ENCODE assay signal across 18 cellular contexts in genomic region chr9:94946256-94946655, GRCh38.
A peak's percentile ranks its signal among the peaks of the same experiment; 100 is the strongest.
DNase-seq lines count a peak whose midpoint lies in the region; ATAC-seq, FAIRE-seq and TF ChIP-seq lines count a peak whose summit lies in the region.
"Had no signal": no experiment of that assay in that cellular context is flagged by ENCODE, and none has a peak within 500 bp of the region (broad histone marks: within the 10 kb centered on the region; RNA-seq: fewer than 3 reads in every experiment).

No MANE protein-coding gene starts in this region.

- H3K4me3 Mint-ChIP-seq in astrocyte (ENCODE audit: unreplicated experiment) = peak overlapping the region; percentile 1
- H3K4me3 Mint-ChIP-seq in glutamatergic neuron (ENCODE audit: unreplicated experiment) = no peak overlapping the region
- H3K4me3 Mint-ChIP-seq in Caco-2 (ENCODE audit: unreplicated experiment) = no peak overlapping the region
- no peak overlapping the region for H3K4me3 Mint-ChIP-seq in activated CD4-positive, alpha-beta memory T cell treated with anti-CD3 and anti-CD28 coated beads, Interleukin-2, amount 10 ng/mL, durations not matched to agents 7 days and 5 days
- H3K4me3 Mint-ChIP-seq: activated CD4-positive, alpha-beta T cell treated with anti-CD3 and anti-CD28 coated beads, Interleukin-2, amount 10 ng/mL, durations not matched to agents 7 days and 5 days; activated T-cell treated with anti-CD3 and anti-CD28 coated beads, Interleukin-2, amount 50 U/mL, for 4 hours had no signal

- H3K36me3 ChIP-seq in astrocyte (ENCODE audit: insufficient read depth, low read length) = no peaks in the 10 kb centered on the region
- no peaks in the 10 kb centered on the region for H3K36me3 ChIP-seq in Caco-2 (ENCODE audit: control insufficient read depth, insufficient read depth, low read length)

- no peak for TF ChIP-seq CTCF in astrocyte (IDR thresholded peaks at IDR 0.05; ENCODE audit: insufficient read depth, low read depth, low read length)
- TF ChIP-seq CTCF in glutamatergic neuron (IDR thresholded peaks at IDR 0.05; ENCODE audit: partially characterized antibody, unreplicated experiment) = no peak
- TF ChIP-seq CTCF in Caco-2 (IDR thresholded peaks at IDR 0.05; ENCODE audit: insufficient read depth in 1 of 2, low read depth in 1 of 2, low read length in 1 of 2, severe bottlenecking in 1 of 2, unreplicated experiment in 1 of 2) = no peak

- peak overlapping the region; percentile 72 for H3K27ac Mint-ChIP-seq in astrocyte (ENCODE audit: unreplicated experiment)
- H3K27ac Mint-ChIP-seq in glutamatergic neuron (ENCODE audit: unreplicated experiment) = peak overlapping the region; percentile 21
- no peak overlapping the region for H3K27ac Mint-ChIP-seq in Caco-2 (ENCODE audit: unreplicated experiment)
- no peak overlapping the region for H3K27ac Mint-ChIP-seq in activated CD4-positive, alpha-beta memory T cell treated with anti-CD3 and anti-CD28 coated beads, Interleukin-2, amount 10 ng/mL, durations not matched to agents 7 days and 5 days
- H3K27ac Mint-ChIP-seq: activated CD4-positive, alpha-beta T cell treated with anti-CD3 and anti-CD28 coated beads, Interleukin-2, amount 10 ng/mL, durations not matched to agents 7 days and 5 days had no signal

- H3K4me1 Mint-ChIP-seq in astrocyte (ENCODE audit: low read depth, unreplicated experiment) = peaks cover 51% of the 10 kb centered on the region
- H3K4me1 Mint-ChIP-seq in glutamatergic neuron (ENCODE audit: low read depth, unreplicated experiment) = peaks cover 52% of the 10 kb centered on the region
- peaks cover 28% of the 10 kb centered on the region for H3K4me1 Mint-ChIP-seq in Caco-2 (ENCODE audit: low read depth, unreplicated experiment)
- peaks cover 22% of the 10 kb centered on the region for H3K4me1 Mint-ChIP-seq in activated CD4-positive, alpha-beta memory T cell treated with anti-CD3 and anti-CD28 coated beads, Interleukin-2, amount 10 ng/mL, durations not matched to agents 7 days and 5 days

- no TSS peak for BruUV-seq in Caco-2 (replicated peaks; lab: Mats Ljungman, UMichigan)

- POLR2A ChIA-PET in Caco-2 (lab: Charles Lee) = no interaction called here
- POLR2A ChIA-PET in activated CD4-positive, alpha-beta memory T cell treated with anti-CD3 and anti-CD28 coated beads, Interleukin-2, amount 10 ng/mL, durations not matched to agents 7 days and 5 days (lab: Charles Lee) = no interaction called here

- intact Hi-C loops in Caco-2 (cut with micrococcal nuclease; ENCODE audit: unreplicated experiment) = no loop called here

- H3K9ac ChIP-seq in astrocyte (ENCODE audit: low read length) = peak overlapping the region; percentile 60

- H3K79me2 ChIP-seq in astrocyte (ENCODE audit: insufficient read depth, low read length) = no peaks in the 10 kb centered on the region

- H2AFZ ChIP-seq in astrocyte (ENCODE audit: low read depth, low read length) = no peak overlapping the region

- FAIRE-seq in astrocyte (lab: Jason Lieb, UNC) = no peak
- FAIRE-seq: colon, GM12878 had no signal

- H3K4me2 ChIP-seq in astrocyte (ENCODE audit: low read length) = no peak overlapping the region

- CTCF ChIA-PET in Caco-2 (lab: Charles Lee) = no interaction called here
- CTCF ChIA-PET in activated CD4-positive, alpha-beta memory T cell treated with anti-CD3 and anti-CD28 coated beads, Interleukin-2, amount 10 ng/mL, durations not matched to agents 7 days and 5 days (lab: Charles Lee) = interaction anchor here (1.2 kb wide), 1 partner anchor 182 kb away, joined by 3 read pairs; no protein-coding TSS in a partner anchor

- peaks cover 33% of the 10 kb centered on the region for H3K4me1 ChIP-seq in astrocyte (ENCODE audit: insufficient read depth, low read length)
- H3K4me1 ChIP-seq in Caco-2 = peaks cover 20% of the 10 kb centered on the region

- H3K9me3 ChIP-seq in astrocyte (ENCODE audit: insufficient read depth, low read depth, low read length) (no peaks in the 10 kb centered on the region), Caco-2 (no peaks in the 10 kb centered on the region)

- H4K20me1 ChIP-seq in astrocyte (ENCODE audit: insufficient read depth, low read length) = no peaks in the 10 kb centered on the region

- DNase-seq in NCI-H2171 (lab: John Stamatoyannopoulos, UW) (peak; percentile 42), astrocyte (ENCODE audit: low read depth) (no peak), glutamatergic neuron (no peak), substantia nigra (lab: John Stamatoyannopoulos, UW) (no peak), Caco-2 (no peak), NCI-H748 treated with DMSO at 0.1 percent for 48 hours (lab: John Stamatoyannopoulos, UW) (no peak)
- no peak for DNase-seq in activated CD4-positive, alpha-beta memory T cell treated with anti-CD3 and anti-CD28 coated beads, Interleukin-2, amount 10 ng/mL, durations not matched to agents 7 days and 5 days
- DNase-seq: activated CD4-positive, alpha-beta T cell treated with anti-CD3 and anti-CD28 coated beads, Interleukin-2, amount 10 ng/mL, durations not matched to agents 7 days and 5 days; activated T-cell treated with anti-CD3 and anti-CD28 coated beads, Interleukin-2, amount 50 U/mL, for 4 hours; Kasumi-1; NCI-H1436 treated with DMSO at 0.1 percent for 48 hours; NCI-H774; T-helper 9 cell had no signal

- peaks cover 4% of the 10 kb centered on the region for H3K36me3 Mint-ChIP-seq in astrocyte (ENCODE audit: low read depth, unreplicated experiment)
- H3K36me3 Mint-ChIP-seq in glutamatergic neuron (ENCODE audit: unreplicated experiment) = peaks cover 3% of the 10 kb centered on the region
- peaks cover 6% of the 10 kb centered on the region for H3K36me3 Mint-ChIP-seq in Caco-2 (ENCODE audit: insufficient read depth, unreplicated experiment)
- H3K36me3 Mint-ChIP-seq in activated CD4-positive, alpha-beta memory T cell treated with anti-CD3 and anti-CD28 coated beads, Interleukin-2, amount 10 ng/mL, durations not matched to agents 7 days and 5 days (ENCODE audit: low read depth) = no peaks in the 10 kb centered on the region

- no peaks in the 10 kb centered on the region for H3K27me3 Mint-ChIP-seq in astrocyte (ENCODE audit: low read depth, unreplicated experiment)
- H3K27me3 Mint-ChIP-seq in glutamatergic neuron (ENCODE audit: unreplicated experiment) = no peaks in the 10 kb centered on the region
- H3K27me3 Mint-ChIP-seq in Caco-2 (ENCODE audit: insufficient read depth, unreplicated experiment) = no peaks in the 10 kb centered on the region
- peaks cover 2% of the 10 kb centered on the region for H3K27me3 Mint-ChIP-seq in activated CD4-positive, alpha-beta memory T cell treated with anti-CD3 and anti-CD28 coated beads, Interleukin-2, amount 10 ng/mL, durations not matched to agents 7 days and 5 days
- H3K27me3 Mint-ChIP-seq: activated CD4-positive, alpha-beta T cell treated with anti-CD3 and anti-CD28 coated beads, Interleukin-2, amount 10 ng/mL, durations not matched to agents 7 days and 5 days had no signal

- peak overlapping the region; percentile 89 for H3K27ac ChIP-seq in astrocyte (ENCODE audit: low read depth, low read length)
- peak overlapping the region; percentile 10 for H3K27ac ChIP-seq in substantia nigra (ENCODE audit: low read depth, low read length, poor library complexity, severe bottlenecking)
- H3K27ac ChIP-seq: C4-2B had no signal

- H3K27me3 ChIP-seq in astrocyte (ENCODE audit: insufficient read depth, low read length) (no peaks in the 10 kb centered on the region), Caco-2 (replicated peaks; ENCODE audit: control insufficient read depth, insufficient read depth, low read length) (no peaks in the 10 kb centered on the region)

- no peak for ATAC-seq in GM18502 (IDR thresholded peaks at IDR 0.05; ENCODE audit: poor library complexity, unreplicated experiment)
- ATAC-seq: activated T-cell treated with anti-CD3 and anti-CD28 coated beads, Interleukin-2, amount 50 U/mL, for 4 hours; GM12878 had no signal

- H3K4me3 ChIP-seq in astrocyte (ENCODE audit: insufficient read depth, low read depth, low read length) = no peak overlapping the region
- no peak overlapping the region for H3K4me3 ChIP-seq in Caco-2 (ENCODE audit: low read depth, low read length)
- H3K4me3 ChIP-seq: GM12878, lung had no signal

- H3K9me3 Mint-ChIP-seq in astrocyte (ENCODE audit: unreplicated experiment) (no peaks in the 10 kb centered on the region), glutamatergic neuron (ENCODE audit: unreplicated experiment) (peaks cover 9% of the 10 kb centered on the region), Caco-2 (ENCODE audit: unreplicated experiment) (no peaks in the 10 kb centered on the region)
- no peaks in the 10 kb centered on the region for H3K9me3 Mint-ChIP-seq in activated CD4-positive, alpha-beta memory T cell treated with anti-CD3 and anti-CD28 coated beads, Interleukin-2, amount 10 ng/mL, durations not matched to agents 7 days and 5 days
- H3K9me3 Mint-ChIP-seq: activated CD4-positive, alpha-beta T cell treated with anti-CD3 and anti-CD28 coated beads, Interleukin-2, amount 10 ng/mL, durations not matched to agents 7 days and 5 days; activated T-cell treated with anti-CD3 and anti-CD28 coated beads, Interleukin-2, amount 50 U/mL, for 4 hours had no signal

Comparison
In these comparisons a context has a peak if more than half of its experiments do, and no peak if none do; other contexts are left out.
1. H3K27ac Mint-ChIP-seq: peak in astrocyte (single experiment) and glutamatergic neuron (single experiment); none in Caco-2 (single experiment) and activated CD4-positive, alpha-beta memory T cell treated with anti-CD3 and anti-CD28 coated beads, Interleukin-2, amount 10 ng/mL, durations not matched to agents 7 days and 5 days (single experiment).